In the genomic region with DNA sequence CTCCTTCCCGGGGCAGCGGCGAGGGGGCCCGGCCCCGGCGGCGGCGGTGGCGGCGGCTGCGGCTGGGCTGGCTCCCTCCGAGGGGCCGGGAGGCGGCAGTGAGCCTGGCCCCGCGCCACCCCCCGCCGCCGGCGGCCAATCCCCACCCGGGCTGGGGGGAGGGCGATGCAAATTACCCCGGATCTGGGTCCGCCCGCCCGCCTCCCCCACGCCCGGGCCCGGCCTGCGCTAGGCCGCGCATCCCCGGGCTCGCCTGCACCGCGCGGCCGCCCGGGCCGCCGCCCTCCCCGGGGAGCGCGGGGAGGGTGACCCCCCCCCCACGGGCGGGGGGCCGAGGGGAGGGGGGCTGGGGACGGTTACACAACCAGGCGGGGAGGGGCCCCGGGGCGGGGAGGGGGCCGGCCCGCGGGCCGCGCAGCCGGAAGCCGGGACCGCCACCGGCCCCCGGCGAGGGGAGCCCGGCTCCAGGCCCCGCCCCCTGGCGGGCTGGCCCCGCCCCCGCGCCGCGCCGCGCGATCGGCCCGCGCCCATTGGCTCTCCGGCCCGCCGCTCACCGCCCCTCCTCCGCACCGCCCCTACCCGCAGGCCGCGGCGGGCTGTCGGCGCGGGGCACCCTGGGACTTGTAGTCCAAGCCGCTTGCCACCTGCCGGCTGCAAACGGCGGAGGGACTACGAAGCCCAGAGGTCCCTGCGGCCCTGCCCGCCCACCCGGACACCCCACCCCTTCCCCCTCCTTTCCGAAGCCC, we compare ENCODE assay signal across 1 cellular context.
TF ChIP-seq lines count a peak whose summit lies in the region.

No MANE protein-coding gene starts in this region.

TF ChIP-seq in K562, 482 proteins besides CTCF, POLR2A, EP300 and RAD21 (continued from another document and continues in another):
- TF ChIP-seq FOXP1 (CRISPR knock-in tag; IDR thresholded peaks at IDR 0.05) (no peak), MECOM (CRISPR knock-in tag; IDR thresholded peaks at IDR 0.05) (no peak), JUNB (CRISPR knock-in tag; conservative IDR thresholded peaks at IDR 0.05) (no peak), ELF2 (CRISPR knock-in tag; IDR thresholded peaks at IDR 0.05) (no peak), ZNF175 (CRISPR knock-in tag; IDR thresholded peaks at IDR 0.05; ENCODE audit: low read depth) (0 out of 2 replicates have a peak, but pooled peaks have one; percentile 62), SAP30 (IDR thresholded peaks at IDR 0.05; ENCODE audit: borderline replicate concordance, insufficient read depth, low read depth, low read length, poor library complexity, severe bottlenecking) (no peak), GTF2E2 (tag; IDR thresholded peaks at IDR 0.05) (no peak), IFI16 (CRISPR knock-in tag; IDR thresholded peaks at IDR 0.05) (no peak), ZSCAN29 (IDR thresholded peaks at IDR 0.05) (no peak), HNRNPH1 (optimal IDR thresholded peaks at IDR 0.05; ENCODE audit: low read depth, low read length) (no peak), ETV1 (tag; conservative IDR thresholded peaks at IDR 0.05; ENCODE audit: low read depth) (no peak), ARID1B (IDR thresholded peaks at IDR 0.05) (no peak), POLR3A (IDR thresholded peaks at IDR 0.05; ENCODE audit: borderline replicate concordance, extremely low read depth, insufficient read depth, insufficient read length) (no peak), POLR2AphosphoS5 (IDR thresholded peaks at IDR 0.05; ENCODE audit: control insufficient read depth, insufficient read depth, low read depth, low read length) (peak; percentile 37; the same call in 1 of the 2 replicates), DPF2 (IDR thresholded peaks at IDR 0.05) (no peak), MTA3 (IDR thresholded peaks at IDR 0.05; ENCODE audit: borderline replicate concordance) (no peak), ATF7 (IDR thresholded peaks at IDR 0.05) (no peak), ZZZ3 (IDR thresholded peaks at IDR 0.05) (no peak), MYC (IDR thresholded peaks at IDR 0.05; ENCODE audit: low read depth, low read length) (no peak), MYC (CRISPR knock-in tag; IDR thresholded peaks at IDR 0.05; ENCODE audit: borderline replicate concordance, low read depth) (no peak), FIP1L1 (IDR thresholded peaks at IDR 0.05; ENCODE audit: low read depth, low read length, poor library complexity, severe bottlenecking) (no peak), ARID2 (IDR thresholded peaks at IDR 0.05) (no peak), NR2C1 (IDR thresholded peaks at IDR 0.05) (no peak), NR2C1 (tag; IDR thresholded peaks at IDR 0.05) (no peak), RBM17 (IDR thresholded peaks at IDR 0.05; ENCODE audit: borderline replicate concordance, low read depth, low read length) (no peak), RHOXF2B (CRISPR knock-in tag; conservative IDR thresholded peaks at IDR 0.05) (no peak), ZNF146 (CRISPR knock-in tag; IDR thresholded peaks at IDR 0.05; ENCODE audit: unreplicated experiment) (no peak), NR3C1 (CRISPR knock-in tag; IDR thresholded peaks at IDR 0.05) (no peak), ZNF347 (CRISPR knock-in tag; IDR thresholded peaks at IDR 0.05; ENCODE audit: low read depth) (no peak), HMG20B (CRISPR knock-in tag; IDR thresholded peaks at IDR 0.05) (no peak), ZNF165 (CRISPR knock-in tag; IDR thresholded peaks at IDR 0.05; ENCODE audit: borderline replicate concordance) (no peak), ILK (tag; IDR thresholded peaks at IDR 0.05; ENCODE audit: borderline replicate concordance, low read depth) (no peak), KLF16 (IDR thresholded peaks at IDR 0.05) (no peak), ZFP36 (IDR thresholded peaks at IDR 0.05; ENCODE audit: low read depth, low read length, partially characterized antibody) (no peak), ZNF668 (CRISPR knock-in tag; IDR thresholded peaks at IDR 0.05) (no peak), ZFP1 (CRISPR knock-in tag; IDR thresholded peaks at IDR 0.05) (no peak), EWSR1 (IDR thresholded peaks at IDR 0.05; ENCODE audit: borderline replicate concordance, low read depth, partially characterized antibody) (no peak), FOXA3 (CRISPR knock-in tag; conservative IDR thresholded peaks at IDR 0.05 in 1 of 2, IDR thresholded peaks at IDR 0.05 in 1 of 2) (no peak), NCOA1 (IDR thresholded peaks at IDR 0.05; ENCODE audit: low read depth) (no peak), TBL1XR1 (IDR thresholded peaks at IDR 0.05; ENCODE audit: low read length in 2 of 2) (no peak), ESRRA (IDR thresholded peaks at IDR 0.05; ENCODE audit: borderline replicate concordance, low read depth) (no peak), MAZ (CRISPR knock-in tag; conservative IDR thresholded peaks at IDR 0.05 in 1 of 2, IDR thresholded peaks at IDR 0.05 in 1 of 2) (peak in 1 of 2 experiments; percentile 74), DACH1 (IDR thresholded peaks at IDR 0.05; ENCODE audit: partially characterized antibody) (no peak)
- TF ChIP-seq, protein P1, sequence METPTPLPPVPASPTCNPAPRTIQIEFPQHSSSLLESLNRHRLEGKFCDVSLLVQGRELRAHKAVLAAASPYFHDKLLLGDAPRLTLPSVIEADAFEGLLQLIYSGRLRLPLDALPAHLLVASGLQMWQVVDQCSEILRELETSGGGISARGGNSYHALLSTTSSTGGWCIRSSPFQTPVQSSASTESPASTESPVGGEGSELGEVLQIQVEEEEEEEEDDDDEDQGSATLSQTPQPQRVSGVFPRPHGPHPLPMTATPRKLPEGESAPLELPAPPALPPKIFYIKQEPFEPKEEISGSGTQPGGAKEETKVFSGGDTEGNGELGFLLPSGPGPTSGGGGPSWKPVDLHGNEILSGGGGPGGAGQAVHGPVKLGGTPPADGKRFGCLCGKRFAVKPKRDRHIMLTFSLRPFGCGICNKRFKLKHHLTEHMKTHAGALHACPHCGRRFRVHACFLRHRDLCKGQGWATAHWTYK (CRISPR knock-in tag; IDR thresholded peaks at IDR 0.05): no peak; the same call in 1 of the 2 replicates
- TF ChIP-seq, protein P2, sequence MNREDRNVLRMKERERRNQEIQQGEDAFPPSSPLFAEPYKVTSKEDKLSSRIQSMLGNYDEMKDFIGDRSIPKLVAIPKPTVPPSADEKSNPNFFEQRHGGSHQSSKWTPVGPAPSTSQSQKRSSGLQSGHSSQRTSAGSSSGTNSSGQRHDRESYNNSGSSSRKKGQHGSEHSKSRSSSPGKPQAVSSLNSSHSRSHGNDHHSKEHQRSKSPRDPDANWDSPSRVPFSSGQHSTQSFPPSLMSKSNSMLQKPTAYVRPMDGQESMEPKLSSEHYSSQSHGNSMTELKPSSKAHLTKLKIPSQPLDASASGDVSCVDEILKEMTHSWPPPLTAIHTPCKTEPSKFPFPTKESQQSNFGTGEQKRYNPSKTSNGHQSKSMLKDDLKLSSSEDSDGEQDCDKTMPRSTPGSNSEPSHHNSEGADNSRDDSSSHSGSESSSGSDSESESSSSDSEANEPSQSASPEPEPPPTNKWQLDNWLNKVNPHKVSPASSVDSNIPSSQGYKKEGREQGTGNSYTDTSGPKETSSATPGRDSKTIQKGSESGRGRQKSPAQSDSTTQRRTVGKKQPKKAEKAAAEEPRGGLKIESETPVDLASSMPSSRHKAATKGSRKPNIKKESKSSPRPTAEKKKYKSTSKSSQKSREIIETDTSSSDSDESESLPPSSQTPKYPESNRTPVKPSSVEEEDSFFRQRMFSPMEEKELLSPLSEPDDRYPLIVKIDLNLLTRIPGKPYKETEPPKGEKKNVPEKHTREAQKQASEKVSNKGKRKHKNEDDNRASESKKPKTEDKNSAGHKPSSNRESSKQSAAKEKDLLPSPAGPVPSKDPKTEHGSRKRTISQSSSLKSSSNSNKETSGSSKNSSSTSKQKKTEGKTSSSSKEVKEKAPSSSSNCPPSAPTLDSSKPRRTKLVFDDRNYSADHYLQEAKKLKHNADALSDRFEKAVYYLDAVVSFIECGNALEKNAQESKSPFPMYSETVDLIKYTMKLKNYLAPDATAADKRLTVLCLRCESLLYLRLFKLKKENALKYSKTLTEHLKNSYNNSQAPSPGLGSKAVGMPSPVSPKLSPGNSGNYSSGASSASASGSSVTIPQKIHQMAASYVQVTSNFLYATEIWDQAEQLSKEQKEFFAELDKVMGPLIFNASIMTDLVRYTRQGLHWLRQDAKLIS (CRISPR knock-in tag; IDR thresholded peaks at IDR 0.05): no peak
- TF ChIP-seq, protein P3, sequence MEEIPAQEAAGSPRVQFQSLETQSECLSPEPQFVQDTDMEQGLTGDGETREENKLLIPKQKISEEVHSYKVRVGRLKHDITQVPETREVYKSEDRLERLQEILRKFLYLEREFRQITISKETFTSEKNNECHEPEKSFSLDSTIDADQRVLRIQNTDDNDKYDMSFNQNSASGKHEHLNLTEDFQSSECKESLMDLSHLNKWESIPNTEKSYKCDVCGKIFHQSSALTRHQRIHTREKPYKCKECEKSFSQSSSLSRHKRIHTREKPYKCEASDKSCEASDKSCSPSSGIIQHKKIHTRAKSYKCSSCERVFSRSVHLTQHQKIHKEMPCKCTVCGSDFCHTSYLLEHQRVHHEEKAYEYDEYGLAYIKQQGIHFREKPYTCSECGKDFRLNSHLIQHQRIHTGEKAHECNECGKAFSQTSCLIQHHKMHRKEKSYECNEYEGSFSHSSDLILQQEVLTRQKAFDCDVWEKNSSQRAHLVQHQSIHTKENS (CRISPR knock-in tag; IDR thresholded peaks at IDR 0.05): no peak
- TF ChIP-seq, protein P4, sequence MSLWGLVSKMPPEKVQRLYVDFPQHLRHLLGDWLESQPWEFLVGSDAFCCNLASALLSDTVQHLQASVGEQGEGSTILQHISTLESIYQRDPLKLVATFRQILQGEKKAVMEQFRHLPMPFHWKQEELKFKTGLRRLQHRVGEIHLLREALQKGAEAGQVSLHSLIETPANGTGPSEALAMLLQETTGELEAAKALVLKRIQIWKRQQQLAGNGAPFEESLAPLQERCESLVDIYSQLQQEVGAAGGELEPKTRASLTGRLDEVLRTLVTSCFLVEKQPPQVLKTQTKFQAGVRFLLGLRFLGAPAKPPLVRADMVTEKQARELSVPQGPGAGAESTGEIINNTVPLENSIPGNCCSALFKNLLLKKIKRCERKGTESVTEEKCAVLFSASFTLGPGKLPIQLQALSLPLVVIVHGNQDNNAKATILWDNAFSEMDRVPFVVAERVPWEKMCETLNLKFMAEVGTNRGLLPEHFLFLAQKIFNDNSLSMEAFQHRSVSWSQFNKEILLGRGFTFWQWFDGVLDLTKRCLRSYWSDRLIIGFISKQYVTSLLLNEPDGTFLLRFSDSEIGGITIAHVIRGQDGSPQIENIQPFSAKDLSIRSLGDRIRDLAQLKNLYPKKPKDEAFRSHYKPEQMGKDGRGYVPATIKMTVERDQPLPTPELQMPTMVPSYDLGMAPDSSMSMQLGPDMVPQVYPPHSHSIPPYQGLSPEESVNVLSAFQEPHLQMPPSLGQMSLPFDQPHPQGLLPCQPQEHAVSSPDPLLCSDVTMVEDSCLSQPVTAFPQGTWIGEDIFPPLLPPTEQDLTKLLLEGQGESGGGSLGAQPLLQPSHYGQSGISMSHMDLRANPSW (CRISPR knock-in tag; IDR thresholded peaks at IDR 0.05): no peak
- TF ChIP-seq, protein P5, sequence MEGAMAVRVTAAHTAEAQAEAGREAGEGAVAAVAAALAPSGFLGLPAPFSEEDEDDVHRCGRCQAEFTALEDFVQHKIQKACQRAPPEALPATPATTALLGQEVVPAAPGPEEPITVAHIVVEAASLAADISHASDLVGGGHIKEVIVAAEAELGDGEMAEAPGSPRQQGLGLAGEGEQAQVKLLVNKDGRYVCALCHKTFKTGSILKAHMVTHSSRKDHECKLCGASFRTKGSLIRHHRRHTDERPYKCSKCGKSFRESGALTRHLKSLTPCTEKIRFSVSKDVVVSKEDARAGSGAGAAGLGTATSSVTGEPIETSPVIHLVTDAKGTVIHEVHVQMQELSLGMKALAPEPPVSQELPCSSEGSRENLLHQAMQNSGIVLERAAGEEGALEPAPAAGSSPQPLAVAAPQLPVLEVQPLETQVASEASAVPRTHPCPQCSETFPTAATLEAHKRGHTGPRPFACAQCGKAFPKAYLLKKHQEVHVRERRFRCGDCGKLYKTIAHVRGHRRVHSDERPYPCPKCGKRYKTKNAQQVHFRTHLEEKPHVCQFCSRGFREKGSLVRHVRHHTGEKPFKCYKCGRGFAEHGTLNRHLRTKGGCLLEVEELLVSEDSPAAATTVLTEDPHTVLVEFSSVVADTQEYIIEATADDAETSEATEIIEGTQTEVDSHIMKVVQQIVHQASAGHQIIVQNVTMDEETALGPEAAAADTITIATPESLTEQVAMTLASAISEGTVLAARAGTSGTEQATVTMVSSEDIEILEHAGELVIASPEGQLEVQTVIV (CRISPR knock-in tag; IDR thresholded peaks at IDR 0.05; ENCODE audit: borderline replicate concordance): no peak
- TF ChIP-seq, protein P6, sequence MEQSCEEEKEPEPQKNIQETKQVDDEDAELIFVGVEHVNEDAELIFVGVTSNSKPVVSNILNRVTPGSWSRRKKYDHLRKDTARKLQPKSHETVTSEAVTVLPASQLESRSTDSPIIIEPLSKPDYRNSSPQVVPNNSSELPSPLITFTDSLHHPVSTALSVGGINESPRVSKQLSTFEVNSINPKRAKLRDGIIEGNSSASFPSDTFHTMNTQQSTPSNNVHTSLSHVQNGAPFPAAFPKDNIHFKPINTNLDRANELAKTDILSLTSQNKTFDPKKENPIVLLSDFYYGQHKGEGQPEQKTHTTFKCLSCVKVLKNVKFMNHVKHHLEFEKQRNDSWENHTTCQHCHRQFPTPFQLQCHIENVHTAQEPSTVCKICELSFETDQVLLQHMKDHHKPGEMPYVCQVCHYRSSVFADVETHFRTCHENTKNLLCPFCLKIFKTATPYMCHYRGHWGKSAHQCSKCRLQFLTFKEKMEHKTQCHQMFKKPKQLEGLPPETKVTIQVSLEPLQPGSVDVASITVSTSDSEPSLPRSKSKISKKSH (CRISPR knock-in tag; IDR thresholded peaks at IDR 0.05): no peak
- TF ChIP-seq, protein P7, sequence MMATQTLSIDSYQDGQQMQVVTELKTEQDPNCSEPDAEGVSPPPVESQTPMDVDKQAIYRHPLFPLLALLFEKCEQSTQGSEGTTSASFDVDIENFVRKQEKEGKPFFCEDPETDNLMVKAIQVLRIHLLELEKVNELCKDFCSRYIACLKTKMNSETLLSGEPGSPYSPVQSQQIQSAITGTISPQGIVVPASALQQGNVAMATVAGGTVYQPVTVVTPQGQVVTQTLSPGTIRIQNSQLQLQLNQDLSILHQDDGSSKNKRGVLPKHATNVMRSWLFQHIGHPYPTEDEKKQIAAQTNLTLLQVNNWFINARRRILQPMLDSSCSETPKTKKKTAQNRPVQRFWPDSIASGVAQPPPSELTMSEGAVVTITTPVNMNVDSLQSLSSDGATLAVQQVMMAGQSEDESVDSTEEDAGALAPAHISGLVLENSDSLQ (IDR thresholded peaks at IDR 0.05): peak; percentile 96
- TF ChIP-seq, protein P8, sequence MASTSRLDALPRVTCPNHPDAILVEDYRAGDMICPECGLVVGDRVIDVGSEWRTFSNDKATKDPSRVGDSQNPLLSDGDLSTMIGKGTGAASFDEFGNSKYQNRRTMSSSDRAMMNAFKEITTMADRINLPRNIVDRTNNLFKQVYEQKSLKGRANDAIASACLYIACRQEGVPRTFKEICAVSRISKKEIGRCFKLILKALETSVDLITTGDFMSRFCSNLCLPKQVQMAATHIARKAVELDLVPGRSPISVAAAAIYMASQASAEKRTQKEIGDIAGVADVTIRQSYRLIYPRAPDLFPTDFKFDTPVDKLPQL (IDR thresholded peaks at IDR 0.05; ENCODE audit: extremely low read depth, insufficient read length): no peak
- TF ChIP-seq, protein P9, sequence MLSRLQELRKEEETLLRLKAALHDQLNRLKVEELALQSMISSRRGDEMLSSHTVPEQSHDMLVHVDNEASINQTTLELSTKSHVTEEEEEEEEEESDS (CRISPR knock-in tag; IDR thresholded peaks at IDR 0.05): no peak
